30 cellular contexts compared by ENCODE assay signal in genomic region chr3:69607466-69608035, GRCh38.
"Had no signal": no experiment of that assay in that cellular context is flagged by ENCODE, and none has a peak within 500 bp of the region (broad histone marks: within the 10 kb centered on the region; RNA-seq: fewer than 3 reads in every experiment).

No MANE protein-coding gene starts in this region.

- H3K4me1 ChIP-seq: left lung, parathyroid adenoma, psoas muscle, stomach, testis, transverse colon, upper lobe of left lung had no signal

- H3K36me3 Mint-ChIP-seq: mesothelial cell of epicardium; naive B cell; natural killer cell; stimulated activated naive B cell treated with anti-CD40 and anti-IgM and Interleukin-4, amounts not matched to agents 10 μg/mL and 1 μg/mL and 100 μg/mL, for 72 hours had no signal

- H3K4me1 Mint-ChIP-seq: mesothelial cell of epicardium; naive B cell; natural killer cell; stimulated activated naive B cell treated with anti-CD40 and anti-IgM and Interleukin-4, amounts not matched to agents 10 μg/mL and 1 μg/mL and 100 μg/mL, for 72 hours had no signal

- H3K27ac ChIP-seq: left lung, neural progenitor cell, neutrophil, parathyroid adenoma, psoas muscle, skin epidermis, stomach, testis, thyroid gland, transverse colon, upper lobe of left lung had no signal

- H3K4me3 ChIP-seq: left lung, lung, neural progenitor cell, psoas muscle, skin epidermis, stomach, testis, thyroid gland, transverse colon, upper lobe of left lung had no signal

- H3K9me3 ChIP-seq: left lung, neutrophil, psoas muscle, testis, thyroid gland, transverse colon, upper lobe of left lung had no signal

- H3K36me3 ChIP-seq: left lung, neural progenitor cell, neutrophil, stomach, thyroid gland, transverse colon, upper lobe of left lung had no signal

- H3K27me3 ChIP-seq: left lung, neural progenitor cell, stomach, testis, thyroid gland, transverse colon, upper lobe of left lung had no signal

- DNase-seq: hippocampal formation; kidney glomerular epithelial cell; left colon; left lung; mesendoderm; naive B cell; natural killer cell; nephron progenitor cell; occipital lobe; psoas muscle; stimulated activated CD4-positive, alpha-beta T cell treated with anti-CD3 and anti-CD28 coated beads, Interleukin-12 subunit alpha, Interleukin-12 subunit beta, amount 100 ng/mL, for 4 hours; stimulated activated CD4-positive, alpha-beta T cell treated with anti-CD3 and anti-CD28 coated beads, Interleukin-15, amount 100 ng/mL, for 24 hours; stimulated activated CD4-positive, alpha-beta T cell treated with anti-CD3 and anti-CD28 coated beads, Interleukin-2, amount 100 ng/mL, for 24 hours; stimulated activated CD4-positive, alpha-beta T cell treated with anti-CD3 and anti-CD28 coated beads, Interleukin-4, amount 100 ng/mL, for 1 hour; stimulated activated naive B cell treated with anti-CD40 and anti-IgM and Interleukin-4, amounts not matched to agents 10 μg/mL and 1 μg/mL and 100 μg/mL, for 72 hours; stimulated activated naive CD8-positive, alpha-beta T cell treated with anti-CD3 and anti-CD28 coated beads, Interleukin-15, Interleukin-2, amounts not matched to agents 100 U/mL and 50 U/mL, for 24 hours; stomach; testis; thyroid gland; transverse colon; upper lobe of left lung had no signal

- ATAC-seq: left colon; left lung; natural killer cell; psoas muscle; sciatic nerve; stimulated activated naive B cell treated with anti-CD40 and anti-IgM and Interleukin-4, amounts not matched to agents 10 μg/mL and 1 μg/mL and 100 μg/mL, for 72 hours; stimulated activated naive CD8-positive, alpha-beta T cell treated with anti-CD3 and anti-CD28 coated beads, Interleukin-15, Interleukin-2, amounts not matched to agents 100 U/mL and 50 U/mL, for 24 hours had no signal

- FAIRE-seq: keratinocyte, urothelium cell line had no signal

- H3K27ac Mint-ChIP-seq: mesothelial cell of epicardium; naive B cell; natural killer cell; nephron progenitor cell; neural progenitor cell; stimulated activated naive B cell treated with anti-CD40 and anti-IgM and Interleukin-4, amounts not matched to agents 10 μg/mL and 1 μg/mL and 100 μg/mL, for 72 hours had no signal

- H3K4me3 Mint-ChIP-seq: mesothelial cell of epicardium; naive B cell; natural killer cell; nephron progenitor cell; neural progenitor cell; stimulated activated naive B cell treated with anti-CD40 and anti-IgM and Interleukin-4, amounts not matched to agents 10 μg/mL and 1 μg/mL and 100 μg/mL, for 72 hours had no signal
